15 cellular contexts compared by ENCODE assay signal in the genomic region with DNA sequence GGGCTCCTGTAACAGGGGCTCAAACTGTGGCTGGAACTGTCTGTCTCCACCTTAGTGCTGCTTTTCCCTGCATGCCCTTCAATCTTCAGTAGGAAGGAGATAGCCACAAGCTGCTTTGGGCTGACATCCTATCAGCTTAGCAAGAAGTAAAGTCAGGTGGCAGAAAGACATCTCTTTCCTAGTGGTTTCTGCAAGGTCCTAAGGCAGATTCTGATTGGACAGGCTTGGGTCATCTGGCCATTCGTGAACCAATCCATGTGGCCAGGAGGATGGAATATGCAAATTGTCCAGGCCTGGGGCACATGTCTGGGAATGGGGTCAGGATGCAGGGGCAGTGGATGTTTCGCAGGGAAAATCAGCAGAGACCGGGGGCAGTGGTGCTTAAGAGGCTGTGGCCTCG. TPM values are rescaled to one million over a fixed set of nuclear protein-coding genes. Genes with fewer than 3 reads are reported as not detected.
DNase-seq lines count a peak whose midpoint lies in the region; ATAC-seq and TF ChIP-seq lines count a peak whose summit lies in the region.
"Had no signal": no experiment of that assay in that cellular context is flagged by ENCODE, and none has a peak within 500 bp of the region (broad histone marks: within the 10 kb centered on the region; RNA-seq: fewer than 3 reads in every experiment).

No MANE protein-coding gene starts in this region.

- no peaks in the 10 kb centered on the region for H4K20me1 ChIP-seq in DOHH2 (ENCODE audit: control insufficient read depth, insufficient read depth, low read depth, low read length)

- DNase-seq in WTC11 (ENCODE audit: low spot score) (no peak), islet precursor cell (peak; percentile 94), left lung (no peak), T1000 (lab: John Stamatoyannopoulos, UW) (no peak)
- DNase-seq: DND-41; naive thymus-derived CD8-positive, alpha-beta T cell; NCI-H524 treated with DMSO at 0.1 percent for 48 hours had no signal

- no peak overlapping the region for H3K4me3 Mint-ChIP-seq in WTC11
- H3K4me3 Mint-ChIP-seq: activated naive CD8-positive, alpha-beta T cell; naive thymus-derived CD8-positive, alpha-beta T cell; type B pancreatic cell had no signal

- ATAC-seq in WTC11, result peak; percentile 83
- no peak for ATAC-seq in GM21447 (IDR thresholded peaks at IDR 0.05; ENCODE audit: unreplicated experiment)
- no peak for ATAC-seq in left lung
- no peak for ATAC-seq in GM19328 (IDR thresholded peaks at IDR 0.05; ENCODE audit: unreplicated experiment)
- ATAC-seq: activated CD4-positive, CD25-positive, alpha-beta regulatory T cell treated with anti-CD3 and anti-CD28 coated beads, Interleukin-2, amount 50 U/mL, for 24 hours; naive thymus-derived CD8-positive, alpha-beta T cell had no signal

- no peaks in the 10 kb centered on the region for H3K27me3 Mint-ChIP-seq in WTC11 (ENCODE audit: low read depth)
- H3K27me3 Mint-ChIP-seq: activated naive CD8-positive, alpha-beta T cell; naive thymus-derived CD8-positive, alpha-beta T cell; type B pancreatic cell had no signal

- peaks cover 9% of the 10 kb centered on the region for H3F3A ChIP-seq in DOHH2 (ENCODE audit: control insufficient read depth, insufficient read depth)

- H3K4me3 ChIP-seq in DOHH2 (ENCODE audit: low read length) (no peak overlapping the region), left lung (no peak overlapping the region)

- POLR2A ChIA-PET in WTC11 (lab: Charles Lee), result interaction anchor here (0.8 kb wide), 1 partner anchor 28 kb away, joined by 4 read pairs; no protein-coding TSS in a partner anchor

- H3K9me3 ChIP-seq in DOHH2 (ENCODE audit: control insufficient read depth, insufficient read depth, low read length), result no peaks in the 10 kb centered on the region
- no peaks in the 10 kb centered on the region for H3K9me3 ChIP-seq in left lung

- no peak for TF ChIP-seq RAD21 in Ishikawa (IDR thresholded peaks at IDR 0.05; ENCODE audit: low read depth)

- peaks cover 44% of the 10 kb centered on the region for H3K79me2 ChIP-seq in DOHH2 (ENCODE audit: control insufficient read depth, low read length)

- peaks cover 19% of the 10 kb centered on the region for H3K4me1 Mint-ChIP-seq in WTC11

- H3K9me3 Mint-ChIP-seq in WTC11, result no peaks in the 10 kb centered on the region
- H3K9me3 Mint-ChIP-seq: naive thymus-derived CD8-positive, alpha-beta T cell; type B pancreatic cell had no signal

- H3K27me3 ChIP-seq in DOHH2 (ENCODE audit: control insufficient read depth, low read length), result no peaks in the 10 kb centered on the region
- no peaks in the 10 kb centered on the region for H3K27me3 ChIP-seq in left lung

- CTCF ChIA-PET in WTC11 (lab: Charles Lee), result interaction anchor here (0.6 to 1.3 kb wide), 3 partner anchors 54 to 234 kb away, joined by 3 to 6 read pairs (median 3); no protein-coding TSS in a partner anchor

- TF ChIP-seq EP300 in Ishikawa (IDR thresholded peaks at IDR 0.05; ENCODE audit: borderline replicate concordance), result no peak

- TF ChIP-seq CTCF in DOHH2 (IDR thresholded peaks at IDR 0.05; ENCODE audit: low read depth, low read length, poor library complexity, severe bottlenecking) (no peak), WTC11 (IDR thresholded peaks at IDR 0.05) (no peak), left lung (IDR thresholded peaks at IDR 0.05) (no peak)

- H3K27ac ChIP-seq in DOHH2 (ENCODE audit: low read depth, low read length) (peak overlapping the region; percentile 19; the same call in 1 of the 2 replicates), left lung (no peak overlapping the region)

- H3K36me3 ChIP-seq in DOHH2 (ENCODE audit: control insufficient read depth, low read length) (peaks cover 62% of the 10 kb centered on the region), left lung (peaks cover 0 to 30% of the 10 kb centered on the region in 2 donors)

- peaks cover 32% of the 10 kb centered on the region for H3K4me1 ChIP-seq in DOHH2 (ENCODE audit: control insufficient read depth, low read length)
- H3K4me1 ChIP-seq in left lung, result peaks cover 0 to 31% of the 10 kb centered on the region in 2 donors

- no peaks in the 10 kb centered on the region for H3K9me2 ChIP-seq in DOHH2 (replicated peaks; ENCODE audit: control insufficient read depth, low read length)

- intact Hi-C loops in left lung (cut with DNase I), result loop anchor here in 1 of 2 donors (10.0 kb wide), 1 partner anchor 234 kb away; a partner anchor contains a TSS

- peaks cover 33% of the 10 kb centered on the region for H3K36me3 Mint-ChIP-seq in WTC11

- no peak overlapping the region for H3K4me2 ChIP-seq in DOHH2 (ENCODE audit: low read length)

- peak overlapping the region; percentile 53 for H3K27ac Mint-ChIP-seq in WTC11
- H3K27ac Mint-ChIP-seq: activated naive CD8-positive, alpha-beta T cell; type B pancreatic cell had no signal

TF ChIP-seq in Ishikawa, 13 proteins besides CTCF, POLR2A, EP300 and RAD21:
- TF ChIP-seq, protein P1, sequence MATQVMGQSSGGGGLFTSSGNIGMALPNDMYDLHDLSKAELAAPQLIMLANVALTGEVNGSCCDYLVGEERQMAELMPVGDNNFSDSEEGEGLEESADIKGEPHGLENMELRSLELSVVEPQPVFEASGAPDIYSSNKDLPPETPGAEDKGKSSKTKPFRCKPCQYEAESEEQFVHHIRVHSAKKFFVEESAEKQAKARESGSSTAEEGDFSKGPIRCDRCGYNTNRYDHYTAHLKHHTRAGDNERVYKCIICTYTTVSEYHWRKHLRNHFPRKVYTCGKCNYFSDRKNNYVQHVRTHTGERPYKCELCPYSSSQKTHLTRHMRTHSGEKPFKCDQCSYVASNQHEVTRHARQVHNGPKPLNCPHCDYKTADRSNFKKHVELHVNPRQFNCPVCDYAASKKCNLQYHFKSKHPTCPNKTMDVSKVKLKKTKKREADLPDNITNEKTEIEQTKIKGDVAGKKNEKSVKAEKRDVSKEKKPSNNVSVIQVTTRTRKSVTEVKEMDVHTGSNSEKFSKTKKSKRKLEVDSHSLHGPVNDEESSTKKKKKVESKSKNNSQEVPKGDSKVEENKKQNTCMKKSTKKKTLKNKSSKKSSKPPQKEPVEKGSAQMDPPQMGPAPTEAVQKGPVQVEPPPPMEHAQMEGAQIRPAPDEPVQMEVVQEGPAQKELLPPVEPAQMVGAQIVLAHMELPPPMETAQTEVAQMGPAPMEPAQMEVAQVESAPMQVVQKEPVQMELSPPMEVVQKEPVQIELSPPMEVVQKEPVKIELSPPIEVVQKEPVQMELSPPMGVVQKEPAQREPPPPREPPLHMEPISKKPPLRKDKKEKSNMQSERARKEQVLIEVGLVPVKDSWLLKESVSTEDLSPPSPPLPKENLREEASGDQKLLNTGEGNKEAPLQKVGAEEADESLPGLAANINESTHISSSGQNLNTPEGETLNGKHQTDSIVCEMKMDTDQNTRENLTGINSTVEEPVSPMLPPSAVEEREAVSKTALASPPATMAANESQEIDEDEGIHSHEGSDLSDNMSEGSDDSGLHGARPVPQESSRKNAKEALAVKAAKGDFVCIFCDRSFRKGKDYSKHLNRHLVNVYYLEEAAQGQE (IDR thresholded peaks at IDR 0.05; ENCODE audit: low read depth), result no peak
- TF ChIP-seq, protein P2, sequence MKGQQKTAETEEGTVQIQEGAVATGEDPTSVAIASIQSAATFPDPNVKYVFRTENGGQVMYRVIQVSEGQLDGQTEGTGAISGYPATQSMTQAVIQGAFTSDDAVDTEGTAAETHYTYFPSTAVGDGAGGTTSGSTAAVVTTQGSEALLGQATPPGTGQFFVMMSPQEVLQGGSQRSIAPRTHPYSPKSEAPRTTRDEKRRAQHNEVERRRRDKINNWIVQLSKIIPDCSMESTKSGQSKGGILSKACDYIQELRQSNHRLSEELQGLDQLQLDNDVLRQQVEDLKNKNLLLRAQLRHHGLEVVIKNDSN (IDR thresholded peaks at IDR 0.05), result peak; percentile 91

TF ChIP-seq in WTC11, 78 proteins besides CTCF, POLR2A, EP300 and RAD21 (continues in another document):
- TF ChIP-seq SP1 (CRISPR knock-in tag; conservative IDR thresholded peaks at IDR 0.05) (no peak), ZNF121 (CRISPR knock-in tag; IDR thresholded peaks at IDR 0.05) (peak; percentile 77; the same call in 1 of the 2 replicates)
- TF ChIP-seq, protein P3, sequence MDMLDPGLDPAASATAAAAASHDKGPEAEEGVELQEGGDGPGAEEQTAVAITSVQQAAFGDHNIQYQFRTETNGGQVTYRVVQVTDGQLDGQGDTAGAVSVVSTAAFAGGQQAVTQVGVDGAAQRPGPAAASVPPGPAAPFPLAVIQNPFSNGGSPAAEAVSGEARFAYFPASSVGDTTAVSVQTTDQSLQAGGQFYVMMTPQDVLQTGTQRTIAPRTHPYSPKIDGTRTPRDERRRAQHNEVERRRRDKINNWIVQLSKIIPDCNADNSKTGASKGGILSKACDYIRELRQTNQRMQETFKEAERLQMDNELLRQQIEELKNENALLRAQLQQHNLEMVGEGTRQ (CRISPR knock-in tag; IDR thresholded peaks at IDR 0.05), result peak; percentile 88
- TF ChIP-seq, protein P4, sequence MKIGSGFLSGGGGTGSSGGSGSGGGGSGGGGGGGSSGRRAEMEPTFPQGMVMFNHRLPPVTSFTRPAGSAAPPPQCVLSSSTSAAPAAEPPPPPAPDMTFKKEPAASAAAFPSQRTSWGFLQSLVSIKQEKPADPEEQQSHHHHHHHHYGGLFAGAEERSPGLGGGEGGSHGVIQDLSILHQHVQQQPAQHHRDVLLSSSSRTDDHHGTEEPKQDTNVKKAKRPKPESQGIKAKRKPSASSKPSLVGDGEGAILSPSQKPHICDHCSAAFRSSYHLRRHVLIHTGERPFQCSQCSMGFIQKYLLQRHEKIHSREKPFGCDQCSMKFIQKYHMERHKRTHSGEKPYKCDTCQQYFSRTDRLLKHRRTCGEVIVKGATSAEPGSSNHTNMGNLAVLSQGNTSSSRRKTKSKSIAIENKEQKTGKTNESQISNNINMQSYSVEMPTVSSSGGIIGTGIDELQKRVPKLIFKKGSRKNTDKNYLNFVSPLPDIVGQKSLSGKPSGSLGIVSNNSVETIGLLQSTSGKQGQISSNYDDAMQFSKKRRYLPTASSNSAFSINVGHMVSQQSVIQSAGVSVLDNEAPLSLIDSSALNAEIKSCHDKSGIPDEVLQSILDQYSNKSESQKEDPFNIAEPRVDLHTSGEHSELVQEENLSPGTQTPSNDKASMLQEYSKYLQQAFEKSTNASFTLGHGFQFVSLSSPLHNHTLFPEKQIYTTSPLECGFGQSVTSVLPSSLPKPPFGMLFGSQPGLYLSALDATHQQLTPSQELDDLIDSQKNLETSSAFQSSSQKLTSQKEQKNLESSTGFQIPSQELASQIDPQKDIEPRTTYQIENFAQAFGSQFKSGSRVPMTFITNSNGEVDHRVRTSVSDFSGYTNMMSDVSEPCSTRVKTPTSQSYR (CRISPR knock-in tag; IDR thresholded peaks at IDR 0.05), result no peak

RNA-seq across cellular contexts. Expression of a gene that starts 5.2 kb away (rescaled TPM):
- 26.4 to 29.3 TPM (median 27.1 TPM) in 3 replicates for total RNA-seq in WTC11 (2021)
- total RNA-seq in left lung, result 10 to 100 TPM; 16.7 to 17.3 TPM

RNA-seq across cellular contexts. Expression of a gene that starts 5.5 kb away (rescaled TPM):
- total RNA-seq in WTC11 (2021) (120 to 151 TPM (median 123 TPM) in 3 replicates), left lung (10 to 100 TPM; 42.0 to 61.1 TPM)

RNA-seq across cellular contexts. Expression of a gene that starts 30.5 kb away (rescaled TPM):
- 29.0 to 32.7 TPM (median 30.7 TPM) in 3 replicates for total RNA-seq in WTC11 (2021)
- total RNA-seq in left lung, result 10 to 100 TPM; 39.6 to 54.1 TPM

RNA-seq across cellular contexts. Expression of a gene that starts 41.2 kb away (rescaled TPM):
- total RNA-seq in WTC11 (2021) (0.30 to 0.94 TPM (median 0.37 TPM) in 3 replicates), left lung (1 to 10 TPM in 1 of 2 donors, not detected in 1; 4.3 TPM)
- total RNA-seq: frontal cortex had no signal

RNA-seq across cellular contexts. Expression of a gene that starts 55.2 kb away (rescaled TPM):
- 6.9 to 8.1 TPM (median 8.0 TPM) in 3 replicates for total RNA-seq in WTC11 (2021)
- under 1 TPM; 0.17 to 0.24 TPM for total RNA-seq in left lung
